Comparison of ENCODE assay signal across 8 cellular contexts in genomic region chr9:104863180-104863883, GRCh38.
DNase-seq lines count a peak whose midpoint lies in the region; ATAC-seq, FAIRE-seq and TF ChIP-seq lines count a peak whose summit lies in the region.

No MANE protein-coding gene starts in this region.

- in situ Hi-C loops in K562 (cut with MboI): loop anchor here (5.0 to 10.0 kb wide), 2 partner anchors 294 to 551 kb away; no protein-coding TSS in a partner anchor

- H3K4me1 ChIP-seq in K562 (replicated peaks in 1 of 2; ENCODE audit: control insufficient read depth in 2 of 2, insufficient read depth in 2 of 2, low read length in 2 of 2) (peaks cover 0 to under 1% of the 10 kb centered on the region in 2 experiments; a peak in 1 of 5 replicates), iPS-15b (ENCODE audit: control insufficient read depth, insufficient read depth, low read length) (peaks cover 25% of the 10 kb centered on the region), small intestine (ENCODE audit: control insufficient read depth in 2 of 2, insufficient read depth in 1 of 2, low read depth in 1 of 2, low read length in 1 of 2) (peaks cover 0 to 5% of the 10 kb centered on the region in 2 donors)

- TF ChIP-seq CTCF in GM12873 (IDR thresholded peaks at IDR 0.05; ENCODE audit: insufficient read depth, low read depth, low read length, missing control alignments) (peak; percentile 80), NB4 (IDR thresholded peaks at IDR 0.05; ENCODE audit: low read depth, low read length) (peak; percentile 81), K562 (IDR thresholded peaks at IDR 0.05 in 2 of 3, conservative IDR thresholded peaks at IDR 0.05 in 1 of 3; ENCODE audit: insufficient read depth in 2 of 3, low read depth in 1 of 3, low read length in 3 of 3) (peak; percentile 61 to 82 (median 75))

- H3K27me3 ChIP-seq in K562 (ENCODE audit: control insufficient read depth in 2 of 2, insufficient read depth in 2 of 2, low read length in 2 of 2): peaks cover 2 to 20% of the 10 kb centered on the region in 2 experiments; a peak in 2 of 5 replicates
- H3K27me3 ChIP-seq in iPS-15b (ENCODE audit: control insufficient read depth, insufficient read depth, low read length): no peaks in the 10 kb centered on the region
- H3K27me3 ChIP-seq in small intestine (ENCODE audit: control insufficient read depth in 2 of 2, insufficient read depth in 2 of 2, low read length in 2 of 2): no peaks in the 10 kb centered on the region

- ATAC-seq in HG02678 (IDR thresholded peaks at IDR 0.05; ENCODE audit: unreplicated experiment): peak; percentile 83
- ATAC-seq in SK-N-SH treated with all-trans-retinoic acid at 6 μM for 48 hours: peak; percentile 90
- ATAC-seq in K562: peak; percentile 96

- H2AFZ ChIP-seq in K562 (ENCODE audit: low read depth, low read length): no peak overlapping the region

- POLR2A ChIA-PET in K562 (lab: Yijun Ruan, JAX): interaction anchor here (0.6 kb wide), 1 partner anchor 116 kb away, joined by 3 read pairs; the partner anchor contains the start of gene NIPSNAP3A

- WGBS in K562 (ENCODE audit: insufficient coverage, low coverage, missing lambda C conversion rate): 16% methylated on average over 4 of the region's 4 CpGs
- WGBS in small intestine, 3 donors: 38 to 41% (median 41%) methylated on average over 4 of the region's 4 CpGs

- TF ChIP-seq EP300 in K562 (IDR thresholded peaks at IDR 0.05; ENCODE audit: low read length): no peak

- H3K9me1 ChIP-seq in K562 (ENCODE audit: control insufficient read depth, insufficient read depth, low read length): no peaks in the 10 kb centered on the region

- no peaks in the 10 kb centered on the region for H3K36me3 ChIP-seq in K562 (ENCODE audit: control insufficient read depth, insufficient read depth, low read length)
- peaks cover 2% of the 10 kb centered on the region for H3K36me3 ChIP-seq in iPS-15b (ENCODE audit: control insufficient read depth, insufficient read depth, low read length)
- peaks cover 0 to 2% of the 10 kb centered on the region in 2 donors for H3K36me3 ChIP-seq in small intestine (ENCODE audit: control insufficient read depth in 2 of 2, insufficient read depth in 2 of 2, low read length in 2 of 2)

- FAIRE-seq in K562 (lab: Jason Lieb, UNC) (peak; percentile 91), small intestine (lab: Jason Lieb, UNC) (no peak)

- H3K9ac ChIP-seq in K562 (ENCODE audit: insufficient read depth in 1 of 2, low read depth in 2 of 2, low read length in 2 of 2) (no peak overlapping the region), iPS-15b (ENCODE audit: low read depth, low read length) (no peak overlapping the region)

- TF ChIP-seq RAD21 in K562 (CRISPR knock-in tag; conservative IDR thresholded peaks at IDR 0.05 in 1 of 2, IDR thresholded peaks at IDR 0.05 in 1 of 2): peak; percentile 82 to 85

- TF ChIP-seq POLR2A in NB4 (IDR thresholded peaks at IDR 0.05; ENCODE audit: extremely low read depth, insufficient read length): no peak
- no peak for TF ChIP-seq POLR2A in K562 (conservative IDR thresholded peaks at IDR 0.05)

- CTCF ChIA-PET in K562 (lab: Yijun Ruan, JAX; ENCODE audit: low intra/inter-chr PET ratio): interaction anchor here (0.6 to 1.2 kb wide), 3 partner anchors 294 to 551 kb away, joined by 3 to 4 read pairs (median 3); no protein-coding TSS in a partner anchor

- H3K27ac ChIP-seq in K562 (ENCODE audit: extremely low read depth, low read depth, low read length): no peak overlapping the region
- H3K27ac ChIP-seq in small intestine (ENCODE audit: low read depth in 1 of 2, low read length in 1 of 2): no peak overlapping the region

- BruUV-seq in K562 (replicated peaks; lab: Mats Ljungman, UMichigan): no TSS peak

- H3K4me3 ChIP-seq in NB4 (ENCODE audit: low read depth, low read length) (no peak overlapping the region), K562 (no peak overlapping the region), iPS-15b (ENCODE audit: low read depth, low read length) (peak overlapping the region; percentile 10), small intestine (ENCODE audit: low read depth in 1 of 2, low read length in 2 of 2) (no peak overlapping the region)

- DNase-seq in 8988T (peak; percentile 83), NB4 (ENCODE audit: low read depth) (peak; percentile 67), K562 (ENCODE audit: extremely low read depth in 1 of 4, low spot score in 3 of 4) (peak; percentile 39 to 70 (median 50)), small intestine (peak; percentile 65)

- H4K20me1 ChIP-seq in K562 (replicated peaks; ENCODE audit: control insufficient read depth, insufficient read depth, low read length): no peaks in the 10 kb centered on the region

- no peaks in the 10 kb centered on the region for H3K79me2 ChIP-seq in K562 (ENCODE audit: control insufficient read depth, insufficient read depth, low read length)

- no peak overlapping the region for H3K4me2 ChIP-seq in K562 (ENCODE audit: insufficient read depth, low read length)

- no peaks in the 10 kb centered on the region for H3K9me3 ChIP-seq in K562 (replicated peaks; ENCODE audit: control insufficient read depth, insufficient read depth, low read depth, low read length)
- H3K9me3 ChIP-seq in iPS-15b (ENCODE audit: control insufficient read depth, insufficient read depth, low read length): no peaks in the 10 kb centered on the region
- no peaks in the 10 kb centered on the region for H3K9me3 ChIP-seq in small intestine (ENCODE audit: control insufficient read depth, low read depth)

- intact Hi-C loops in K562 (cut with micrococcal nuclease): loop anchor here (1.0 to 2.0 kb wide), 3 partner anchors 83 to 551 kb away; no protein-coding TSS in a partner anchor

TF ChIP-seq in SK-N-SH treated with all-trans-retinoic acid at 6 μM for 48 hours, 23 proteins besides CTCF, POLR2A, EP300 and RAD21 (continues in another document):
- no peak for TF ChIP-seq SNAI2 (CRISPR knock-in tag; IDR thresholded peaks at IDR 0.05)
- TF ChIP-seq CSDC2 (CRISPR knock-in tag; IDR thresholded peaks at IDR 0.05): no peak
- no peak for TF ChIP-seq PATZ1 (CRISPR knock-in tag; IDR thresholded peaks at IDR 0.05; ENCODE audit: borderline replicate concordance)

TF ChIP-seq in K562, 482 proteins besides CTCF, POLR2A, EP300 and RAD21 (continues in another document):
- TF ChIP-seq RBM39 (optimal IDR thresholded peaks at IDR 0.05; ENCODE audit: low read depth, low read length) (no peak), TRIM28 (IDR thresholded peaks at IDR 0.05) (no peak), PRPF4 (IDR thresholded peaks at IDR 0.05; ENCODE audit: insufficient read depth, low read depth, low read length, poor library complexity, severe bottlenecking) (no peak), ARHGAP35 (IDR thresholded peaks at IDR 0.05; ENCODE audit: partially characterized antibody) (no peak), TOE1 (IDR thresholded peaks at IDR 0.05; ENCODE audit: borderline replicate concordance) (no peak), TOE1 (CRISPR knock-in tag; IDR thresholded peaks at IDR 0.05; ENCODE audit: borderline replicate concordance, low read depth) (no peak), HNRNPH1 (optimal IDR thresholded peaks at IDR 0.05; ENCODE audit: low read depth, low read length) (no peak), JUND (IDR thresholded peaks at IDR 0.05; ENCODE audit: borderline replicate concordance, low read depth, low read length) (0 out of 2 replicates have a peak, but pooled peaks have one; percentile 5), JUND (tag; IDR thresholded peaks at IDR 0.05; ENCODE audit: borderline replicate concordance, low read depth, low read length) (no peak), SRSF9 (IDR thresholded peaks at IDR 0.05; ENCODE audit: borderline replicate concordance, low read depth, low read length) (no peak), CBFA2T3 (IDR thresholded peaks at IDR 0.05) (no peak), CLOCK (CRISPR knock-in tag; IDR thresholded peaks at IDR 0.05; ENCODE audit: borderline replicate concordance) (no peak), EWSR1 (IDR thresholded peaks at IDR 0.05; ENCODE audit: borderline replicate concordance, low read depth, partially characterized antibody) (no peak), FOXM1 (IDR thresholded peaks at IDR 0.05; ENCODE audit: low read depth) (no peak), FOXM1 (CRISPR knock-in tag; IDR thresholded peaks at IDR 0.05; ENCODE audit: low read depth) (no peak), PHB (CRISPR knock-in tag; IDR thresholded peaks at IDR 0.05) (no peak), GTF2B (IDR thresholded peaks at IDR 0.05; ENCODE audit: extremely low read depth, insufficient read length) (no peak), ZNF212 (CRISPR knock-in tag; IDR thresholded peaks at IDR 0.05) (no peak), ZSCAN29 (IDR thresholded peaks at IDR 0.05) (no peak)
